22 cellular contexts compared by ENCODE assay signal in genomic region chr14:21061347-21061668, GRCh38. TPM values are rescaled to one million over a fixed set of nuclear protein-coding genes. Genes with fewer than 3 reads are reported as not detected.
DNase-seq lines count a peak whose midpoint lies in the region; ATAC-seq and TF ChIP-seq lines count a peak whose summit lies in the region.
"Had no signal": no experiment of that assay in that cellular context is flagged by ENCODE, and none has a peak within 500 bp of the region (broad histone marks: within the 10 kb centered on the region; RNA-seq: fewer than 3 reads in every experiment).

No MANE protein-coding gene starts in this region.

- no peak overlapping the region for H2AFZ ChIP-seq in hepatocyte

- TF ChIP-seq EP300 in tibial nerve (IDR thresholded peaks at IDR 0.05) = no peak

- DNase-seq in NCI-H226 (peak; percentile 0), hepatocyte (ENCODE audit: low spot score) (no peak), right lobe of liver (no peak), tibial nerve (ENCODE audit: low spot score in 2 of 2) (no peak), NCI-H2227 (lab: John Stamatoyannopoulos, UW; ENCODE audit: unreplicated experiment) (no peak), MCF 10A (ENCODE audit: unreplicated experiment) (no peak)
- no peak for DNase-seq in activated T-cell treated with anti-CD3 and anti-CD28 coated beads, Interleukin-2, amount 50 U/mL, for 24 hours
- DNase-seq: KBM-7, MM.1S, NCI-H1417, NCI-H1694, NCI-H2029 treated with DMSO at 0.1 percent for 48 hours, NCI-H2227 treated with DMSO at 0.1 percent for 48 hours, NCI-H510A, NCI-H69, SHP77 had no signal

- no peak overlapping the region for H3K4me3 Mint-ChIP-seq in MCF 10A (ENCODE audit: unreplicated experiment)
- no peak overlapping the region for H3K4me3 Mint-ChIP-seq in activated T-cell treated with anti-CD3 and anti-CD28 coated beads, Interleukin-2, amount 50 U/mL, for 24 hours

- peak overlapping the region; percentile 51 for H3K4me2 ChIP-seq in hepatocyte

- WGBS in hepatocyte (ENCODE audit: low lambda C conversion rate, missing lambda C conversion rate) = 75% methylated on average over 3 of the region's 3 CpGs
- 42% methylated on average over 3 of the region's 3 CpGs for WGBS in right lobe of liver (ENCODE audit: insufficient coverage, low coverage, low lambda C conversion rate, missing lambda C conversion rate)
- 48 to 52% methylated on average over 3 of the region's 3 CpGs for WGBS in tibial nerve, 2 donors

- H3K27me3 Mint-ChIP-seq in MCF 10A (ENCODE audit: insufficient read depth, unreplicated experiment) = peaks cover 11% of the 10 kb centered on the region
- H3K27me3 Mint-ChIP-seq in activated T-cell treated with anti-CD3 and anti-CD28 coated beads, Interleukin-2, amount 50 U/mL, for 24 hours = peaks cover 38% of the 10 kb centered on the region

- intact Hi-C loops in right lobe of liver (cut with DNase I) (no loop called here), MCF 10A (cut with micrococcal nuclease) (loop anchor here (10.0 kb wide), 1 partner anchor 73 kb away; no protein-coding TSS in a partner anchor)

- TF ChIP-seq POLR2A in right lobe of liver (IDR thresholded peaks at IDR 0.05) = peak; percentile 40
- no peak for TF ChIP-seq POLR2A in tibial nerve (IDR thresholded peaks at IDR 0.05)

- H3K36me3 ChIP-seq in hepatocyte (replicated peaks; ENCODE audit: insufficient read depth, low read depth) = no peaks in the 10 kb centered on the region
- H3K36me3 ChIP-seq in right lobe of liver = no peaks in the 10 kb centered on the region
- H3K36me3 ChIP-seq in tibial nerve = no peaks in the 10 kb centered on the region

- H3K4me1 ChIP-seq in hepatocyte (ENCODE audit: insufficient read depth) = peaks cover 17% of the 10 kb centered on the region
- H3K4me1 ChIP-seq in right lobe of liver = peaks cover 0 to 45% (median 9%) of the 10 kb centered on the region in 4 donors
- peaks cover 0 to 62% (median 6%) of the 10 kb centered on the region in 4 donors for H3K4me1 ChIP-seq in tibial nerve

- no peak overlapping the region for H3K4me3 ChIP-seq in hepatocyte
- peak overlapping the region; percentile 12 to 45 (median 27) for H3K4me3 ChIP-seq in right lobe of liver
- H3K4me3 ChIP-seq in tibial nerve = no peak overlapping the region

- TF ChIP-seq CTCF in hepatocyte (IDR thresholded peaks at IDR 0.05; ENCODE audit: poor library complexity) (no peak), right lobe of liver (IDR thresholded peaks at IDR 0.05) (no peak), tibial nerve (IDR thresholded peaks at IDR 0.05) (no peak), MCF 10A (IDR thresholded peaks at IDR 0.05; ENCODE audit: unreplicated experiment) (no peak)

- BruUV-seq in MCF 10A (replicated peaks; lab: Mats Ljungman, UMichigan) = no TSS peak

- H3K79me2 ChIP-seq in hepatocyte = no peaks in the 10 kb centered on the region

- no peaks in the 10 kb centered on the region for H3K27me3 ChIP-seq in hepatocyte
- H3K27me3 ChIP-seq in right lobe of liver = no peaks in the 10 kb centered on the region
- H3K27me3 ChIP-seq in tibial nerve = no peaks in the 10 kb centered on the region

- CTCF ChIA-PET in MCF 10A (lab: Yijun Ruan, JAX) = interaction anchor here (1.3 to 4.6 kb wide), 4 partner anchors 13 to 46 kb away, joined by 6 to 39 read pairs (median 11); no protein-coding TSS in a partner anchor

- H4K20me1 ChIP-seq in hepatocyte (ENCODE audit: insufficient read depth, poor library complexity, severe bottlenecking) = no peaks in the 10 kb centered on the region

- H3K27ac ChIP-seq in hepatocyte (peak overlapping the region; percentile 71), right lobe of liver (peak overlapping the region; percentile 37 to 73 (median 54)), tibial nerve (peak overlapping the region in 3 of 4 donors; percentile 21 to 81 (median 52))
- H3K27ac ChIP-seq: RWPE1 had no signal

- no peaks in the 10 kb centered on the region for H3K9me2 ChIP-seq in hepatocyte (replicated peaks; ENCODE audit: insufficient read depth)

- H3K9me3 Mint-ChIP-seq in MCF 10A (ENCODE audit: unreplicated experiment) = no peaks in the 10 kb centered on the region
- H3K9me3 Mint-ChIP-seq in activated T-cell treated with anti-CD3 and anti-CD28 coated beads, Interleukin-2, amount 50 U/mL, for 24 hours = no peaks in the 10 kb centered on the region

- H3K36me3 Mint-ChIP-seq in MCF 10A (ENCODE audit: insufficient read depth, unreplicated experiment) = no peaks in the 10 kb centered on the region
- H3K36me3 Mint-ChIP-seq in activated T-cell treated with anti-CD3 and anti-CD28 coated beads, Interleukin-2, amount 50 U/mL, for 24 hours (ENCODE audit: low read depth) = no peaks in the 10 kb centered on the region

- H3K9me3 ChIP-seq in hepatocyte (ENCODE audit: low read depth) (no peaks in the 10 kb centered on the region), right lobe of liver (no peaks in the 10 kb centered on the region), tibial nerve (no peaks in the 10 kb centered on the region)

- ATAC-seq in right lobe of liver = peak in 3 of 4 donors; percentile 2 to 27 (median 6)
- ATAC-seq: Panc1 had no signal

- H3K4me1 Mint-ChIP-seq in MCF 10A (ENCODE audit: insufficient read depth, unreplicated experiment) = peaks cover 5% of the 10 kb centered on the region
- H3K4me1 Mint-ChIP-seq in activated T-cell treated with anti-CD3 and anti-CD28 coated beads, Interleukin-2, amount 50 U/mL, for 24 hours (ENCODE audit: low read depth) = no peaks in the 10 kb centered on the region

- POLR2A ChIA-PET in MCF 10A (lab: Yijun Ruan, JAX) = interaction anchor here (0.7 kb wide), 1 partner anchor 11 kb away, joined by 4 read pairs; no protein-coding TSS in a partner anchor

- no peak overlapping the region for H3K27ac Mint-ChIP-seq in MCF 10A (ENCODE audit: low read depth, unreplicated experiment)
- no peak overlapping the region for H3K27ac Mint-ChIP-seq in activated T-cell treated with anti-CD3 and anti-CD28 coated beads, Interleukin-2, amount 50 U/mL, for 24 hours

RNA-seq across cellular contexts. Expression of gene RNASE8, which starts 3.7 kb away (rescaled TPM):
- not detected in 2 replicates for total RNA-seq in hepatocyte
- polyA plus RNA-seq in hepatocyte = not detected in 2 replicates
- total RNA-seq in right lobe of liver = not detected
- not detected for total RNA-seq in tibial nerve
- not detected in 2 replicates for total RNA-seq in MCF 10A (2022)
- total RNA-seq: A172, HT1080, SK-MEL-5 had no signal
- polyA plus RNA-seq: BJ had no signal

RNA-seq across cellular contexts. Expression of gene ARHGEF40, which starts 8.8 kb away (rescaled TPM):
- total RNA-seq in hepatocyte (36.0 and 53.7 TPM in 2 replicates), right lobe of liver (10 to 100 TPM; 17.1 to 35.8 (median 25.1) TPM), tibial nerve (100 to 1,000 TPM in 1 of 4 donors, 10 to 100 TPM in 3; 72.5 to 128 (median 80.9) TPM), MCF 10A (2022) (3.6 and 6.7 TPM in 2 replicates)
- 36.7 and 38.1 TPM in 2 replicates for polyA plus RNA-seq in hepatocyte

RNA-seq across cellular contexts. Expression of gene RNASE7, which starts 19.1 kb away (rescaled TPM):
- total RNA-seq in hepatocyte (not detected in 2 replicates), right lobe of liver (under 1 TPM in 3 of 6 experiments, not detected in 3; 0.18 to 0.31 (median 0.22) TPM), tibial nerve (not detected), MCF 10A (2022) (10.9 and 11.8 TPM in 2 replicates)
- not detected in 2 replicates for polyA plus RNA-seq in hepatocyte
- total RNA-seq: A172, HT1080, SK-MEL-5 had no signal
- polyA plus RNA-seq: BJ had no signal

RNA-seq across cellular contexts. Expression of gene RNASE13, which starts 26.7 kb away (rescaled TPM):
- total RNA-seq in hepatocyte (not detected in 2 replicates), right lobe of liver (not detected), tibial nerve (not detected), MCF 10A (2022) (not detected in 2 replicates)
- polyA plus RNA-seq in hepatocyte = not detected in 2 replicates
- total RNA-seq: A172, HT1080, SK-MEL-5 had no signal
- polyA plus RNA-seq: BJ had no signal

RNA-seq across cellular contexts. Expression of gene TPPP2, which starts 31.3 kb away (rescaled TPM):
- total RNA-seq in hepatocyte (not detected in 2 replicates), right lobe of liver (1 to 10 TPM in 3 of 6 experiments, under 1 TPM in 3; 0.24 to 3.4 (median 1.6) TPM), tibial nerve (not detected), MCF 10A (2022) (not detected in 2 replicates)
- not detected in 2 replicates for polyA plus RNA-seq in hepatocyte
- total RNA-seq: A172, HT1080, SK-MEL-5 had no signal
- polyA plus RNA-seq: BJ had no signal

Comparison
In these comparisons a context has a peak if more than half of its experiments do, and no peak if none do; other contexts are left out.
1. H3K4me3 ChIP-seq: peak in right lobe of liver (3 of 3); none in hepatocyte (single experiment) and tibial nerve (0 of 4).
2. Peak in every context shown above with its lines, with median percentiles within 50 percentile points of each other: H3K27ac ChIP-seq.